ENCODE assay signal across 1 cellular context in genomic region chr9:133040892-133041479, GRCh38.
TF ChIP-seq lines count a peak whose summit lies in the region.

No MANE protein-coding gene starts in this region.

TF ChIP-seq in K562, 482 proteins besides CTCF, POLR2A, EP300 and RAD21:
- TF ChIP-seq ZNF263 (CRISPR knock-in tag; IDR thresholded peaks at IDR 0.05; ENCODE audit: borderline replicate concordance) (0 out of 2 replicates have a peak, but pooled peaks have one; percentile 41), SMC3 (conservative IDR thresholded peaks at IDR 0.05; ENCODE audit: insufficient read depth, low read depth, low read length) (peak; percentile 49; the same call in 1 of the 2 replicates), ZBTB33 (CRISPR knock-in tag; IDR thresholded peaks at IDR 0.05) (peak; percentile 99), STAG1 (CRISPR knock-in tag; IDR thresholded peaks at IDR 0.05; ENCODE audit: borderline replicate concordance) (peak; percentile 26; the same call in 1 of the 2 replicates)
